In the genomic region with DNA sequence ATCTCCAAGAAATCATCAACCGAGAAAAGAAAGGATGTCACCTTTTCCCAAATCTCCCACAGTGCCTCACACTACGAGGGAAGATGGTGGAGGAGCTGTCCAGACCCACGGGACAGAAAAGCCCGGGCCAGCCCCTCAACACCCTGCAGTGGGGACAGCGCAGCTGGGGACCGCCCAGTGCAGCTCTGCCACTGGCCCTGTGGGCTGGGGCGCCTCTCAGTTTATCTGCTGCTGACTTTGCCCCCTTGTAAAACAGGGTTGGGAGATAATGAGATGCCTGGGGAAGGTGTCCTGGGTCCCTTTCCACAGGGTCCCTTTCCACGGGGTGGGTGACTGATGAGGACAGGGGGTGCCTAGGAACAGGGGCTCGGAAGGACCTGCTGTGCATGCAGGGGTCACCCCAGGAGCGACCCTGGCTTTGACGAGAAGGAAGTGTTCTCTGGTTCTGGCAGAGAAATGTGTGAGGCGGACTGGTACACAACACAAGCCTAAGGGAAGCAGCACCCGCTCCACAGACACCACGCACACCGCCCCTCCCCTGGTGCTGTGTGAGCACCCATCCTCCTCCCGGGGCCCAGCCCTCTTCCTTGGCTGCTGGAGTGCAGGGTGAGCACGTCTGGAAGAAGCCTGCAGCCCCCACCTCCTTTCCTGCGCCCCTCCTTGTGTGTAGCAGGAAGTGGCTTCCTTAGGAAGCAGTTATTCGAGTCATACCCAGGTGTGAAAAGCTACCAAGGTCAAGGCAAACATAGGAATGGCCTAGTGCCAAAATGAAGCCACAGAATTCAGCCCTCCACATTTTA, we compare ENCODE assay signal across 1 cellular context.
TF ChIP-seq lines count a peak whose summit lies in the region.

No MANE protein-coding gene starts in this region.

TF ChIP-seq in WTC11, 78 proteins besides CTCF, POLR2A, EP300 and RAD21:
- no peak for TF ChIP-seq MYBL2 (CRISPR knock-in tag; IDR thresholded peaks at IDR 0.05)
- TF ChIP-seq ELF4 (CRISPR knock-in tag; IDR thresholded peaks at IDR 0.05; ENCODE audit: low read depth), result no peak
